ENCODE assay signal across 8 cellular contexts in the genomic region with DNA sequence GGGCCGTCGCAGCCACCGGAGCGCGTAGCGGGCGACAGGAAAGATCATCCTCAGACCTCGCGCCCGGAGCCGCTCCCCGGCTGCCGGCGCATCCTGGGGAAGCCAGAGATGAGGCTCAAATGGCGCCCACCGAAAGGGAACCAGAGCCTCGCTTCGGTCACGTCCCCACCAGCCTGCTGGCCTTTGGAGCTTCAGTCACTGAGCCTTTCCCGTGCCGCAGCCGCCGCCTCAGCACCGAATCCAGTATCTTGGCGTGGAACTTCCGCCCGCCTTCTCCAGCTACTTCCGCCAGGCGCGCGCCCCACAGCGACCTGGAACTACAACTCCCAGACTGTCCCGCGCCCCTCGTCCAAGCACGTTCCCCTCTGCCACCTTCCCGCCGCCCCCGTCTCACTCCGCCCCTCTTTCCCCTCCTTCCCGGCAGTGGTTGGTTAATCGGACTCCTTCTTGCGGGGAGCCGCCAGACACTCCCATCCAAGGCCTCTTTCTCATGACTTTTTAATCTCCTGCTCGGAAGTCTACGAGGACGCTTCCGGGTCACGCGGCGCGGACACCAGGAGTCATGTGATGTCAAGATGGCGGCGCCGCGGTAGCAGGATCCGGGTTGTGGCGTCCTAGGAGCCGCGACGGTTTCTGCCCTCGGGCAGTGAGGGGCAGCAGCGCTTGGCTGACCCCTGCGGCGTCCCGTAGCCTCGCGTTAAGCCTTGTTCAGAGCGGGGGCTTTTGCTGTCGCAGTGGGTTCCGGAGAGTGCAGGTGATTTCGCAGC. TPM values are rescaled to one million over a fixed set of nuclear protein-coding genes. Genes with fewer than 3 reads are reported as not detected.
DNase-seq lines count a peak whose midpoint lies in the region; ATAC-seq and TF ChIP-seq lines count a peak whose summit lies in the region.

A gene with protein sequence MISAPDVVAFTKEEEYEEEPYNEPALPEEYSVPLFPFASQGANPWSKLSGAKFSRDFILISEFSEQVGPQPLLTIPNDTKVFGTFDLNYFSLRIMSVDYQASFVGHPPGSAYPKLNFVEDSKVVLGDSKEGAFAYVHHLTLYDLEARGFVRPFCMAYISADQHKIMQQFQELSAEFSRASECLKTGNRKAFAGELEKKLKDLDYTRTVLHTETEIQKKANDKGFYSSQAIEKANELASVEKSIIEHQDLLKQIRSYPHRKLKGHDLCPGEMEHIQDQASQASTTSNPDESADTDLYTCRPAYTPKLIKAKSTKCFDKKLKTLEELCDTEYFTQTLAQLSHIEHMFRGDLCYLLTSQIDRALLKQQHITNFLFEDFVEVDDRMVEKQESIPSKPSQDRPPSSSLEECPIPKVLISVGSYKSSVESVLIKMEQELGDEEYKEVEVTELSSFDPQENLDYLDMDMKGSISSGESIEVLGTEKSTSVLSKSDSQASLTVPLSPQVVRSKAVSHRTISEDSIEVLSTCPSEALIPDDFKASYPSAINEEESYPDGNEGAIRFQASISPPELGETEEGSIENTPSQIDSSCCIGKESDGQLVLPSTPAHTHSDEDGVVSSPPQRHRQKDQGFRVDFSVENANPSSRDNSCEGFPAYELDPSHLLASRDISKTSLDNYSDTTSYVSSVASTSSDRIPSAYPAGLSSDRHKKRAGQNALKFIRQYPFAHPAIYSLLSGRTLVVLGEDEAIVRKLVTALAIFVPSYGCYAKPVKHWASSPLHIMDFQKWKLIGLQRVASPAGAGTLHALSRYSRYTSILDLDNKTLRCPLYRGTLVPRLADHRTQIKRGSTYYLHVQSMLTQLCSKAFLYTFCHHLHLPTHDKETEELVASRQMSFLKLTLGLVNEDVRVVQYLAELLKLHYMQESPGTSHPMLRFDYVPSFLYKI (plus strand): TSS at position 563 of the 767 bp plus-strand sequence. CDS start 497 bp downstream, outside the sequence.
A gene with protein sequence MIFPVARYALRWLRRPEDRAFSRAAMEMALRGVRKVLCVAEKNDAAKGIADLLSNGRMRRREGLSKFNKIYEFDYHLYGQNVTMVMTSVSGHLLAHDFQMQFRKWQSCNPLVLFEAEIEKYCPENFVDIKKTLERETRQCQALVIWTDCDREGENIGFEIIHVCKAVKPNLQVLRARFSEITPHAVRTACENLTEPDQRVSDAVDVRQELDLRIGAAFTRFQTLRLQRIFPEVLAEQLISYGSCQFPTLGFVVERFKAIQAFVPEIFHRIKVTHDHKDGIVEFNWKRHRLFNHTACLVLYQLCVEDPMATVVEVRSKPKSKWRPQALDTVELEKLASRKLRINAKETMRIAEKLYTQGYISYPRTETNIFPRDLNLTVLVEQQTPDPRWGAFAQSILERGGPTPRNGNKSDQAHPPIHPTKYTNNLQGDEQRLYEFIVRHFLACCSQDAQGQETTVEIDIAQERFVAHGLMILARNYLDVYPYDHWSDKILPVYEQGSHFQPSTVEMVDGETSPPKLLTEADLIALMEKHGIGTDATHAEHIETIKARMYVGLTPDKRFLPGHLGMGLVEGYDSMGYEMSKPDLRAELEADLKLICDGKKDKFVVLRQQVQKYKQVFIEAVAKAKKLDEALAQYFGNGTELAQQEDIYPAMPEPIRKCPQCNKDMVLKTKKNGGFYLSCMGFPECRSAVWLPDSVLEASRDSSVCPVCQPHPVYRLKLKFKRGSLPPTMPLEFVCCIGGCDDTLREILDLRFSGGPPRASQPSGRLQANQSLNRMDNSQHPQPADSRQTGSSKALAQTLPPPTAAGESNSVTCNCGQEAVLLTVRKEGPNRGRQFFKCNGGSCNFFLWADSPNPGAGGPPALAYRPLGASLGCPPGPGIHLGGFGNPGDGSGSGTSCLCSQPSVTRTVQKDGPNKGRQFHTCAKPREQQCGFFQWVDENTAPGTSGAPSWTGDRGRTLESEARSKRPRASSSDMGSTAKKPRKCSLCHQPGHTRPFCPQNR (minus strand): TSS at position 264 of the 767 bp plus-strand sequence. CDS start 216 bp downstream, at position 48.

- CTCF ChIA-PET in Panc1 (lab: Charles Lee), result no interaction called here

- POLR2A ChIA-PET in Panc1 (lab: Charles Lee), result no interaction called here

- H3K4me1 Mint-ChIP-seq in activated T-cell treated with anti-CD3 and anti-CD28 coated beads, Interleukin-2, amount 50 U/mL, for 4 hours (ENCODE audit: low read depth), result peaks cover 76% of the 10 kb centered on the region

- H3K9me3 Mint-ChIP-seq in activated T-cell treated with anti-CD3 and anti-CD28 coated beads, Interleukin-2, amount 50 U/mL, for 4 hours, result no peaks in the 10 kb centered on the region

- WGBS in esophagus, 2 donors, result 0 to 1% methylated on average over 69 to 72 of the region's 72 CpGs

- H3K4me3 ChIP-seq in Panc1 (ENCODE audit: low read depth in 2 of 2, low read length in 2 of 2) (peak within 1 kb of the TSS; percentile 74 to 96), esophagus (ENCODE audit: low read depth in 1 of 2, low read length in 2 of 2) (peak within 1 kb of the TSS; percentile 76 to 82), mucosa of stomach (ENCODE audit: low read length) (peak within 1 kb of the TSS; percentile 91)

- no peaks in the 10 kb centered on the region for H3K9me3 ChIP-seq in Panc1 (ENCODE audit: control insufficient read depth, insufficient read depth, low read depth, low read length)
- no peaks in the 10 kb centered on the region for H3K9me3 ChIP-seq in esophagus (ENCODE audit: control insufficient read depth in 2 of 2, insufficient read depth in 1 of 2, low read depth in 1 of 2, low read length in 1 of 2)
- no peaks in the 10 kb centered on the region for H3K9me3 ChIP-seq in mucosa of stomach (ENCODE audit: control insufficient read depth, low read length)

- H3K4me3 Mint-ChIP-seq in activated T-cell treated with anti-CD3 and anti-CD28 coated beads, Interleukin-2, amount 50 U/mL, for 4 hours, result peak within 1 kb of the TSS; percentile 94

- TF ChIP-seq CTCF in Panc1 (IDR thresholded peaks at IDR 0.05), result no peak

- no TSS peak for BruUV-seq in Panc1 (replicated peaks; lab: Mats Ljungman, UMichigan)

- intact Hi-C loops in Panc1 (cut with micrococcal nuclease; ENCODE audit: unreplicated experiment), result no loop called here

- peaks cover 23% of the 10 kb centered on the region for H3K4me1 ChIP-seq in Panc1 (ENCODE audit: control insufficient read depth, insufficient read depth, low read length)
- H3K4me1 ChIP-seq in esophagus (ENCODE audit: control insufficient read depth in 2 of 2, insufficient read depth in 2 of 2, low read length in 1 of 2), result peaks cover 14 to 24% of the 10 kb centered on the region in 2 donors
- H3K4me1 ChIP-seq in mucosa of stomach (ENCODE audit: control insufficient read depth, insufficient read depth, low read length), result peaks cover 53% of the 10 kb centered on the region

- DNase-seq in DMS53 (lab: John Stamatoyannopoulos, UW) (peak; percentile 98), KG1 (lab: John Stamatoyannopoulos, UW) (peak; percentile 48), Panc1 (ENCODE audit: low read depth, low spot score) (peak; percentile 91)
- DNase-seq in activated T-cell treated with anti-CD3 and anti-CD28 coated beads, Interleukin-2, amount 50 U/mL, for 4 hours, result peak; percentile 95
- peak; percentile 91 to 94 for DNase-seq in stimulated activated CD8-positive, alpha-beta memory T cell treated with anti-CD3 and anti-CD28 coated beads, Interleukin-7, amount 100 ng/mL, for 1 hour (ENCODE audit: low read depth in 2 of 2)

- H3K27me3 Mint-ChIP-seq in activated T-cell treated with anti-CD3 and anti-CD28 coated beads, Interleukin-2, amount 50 U/mL, for 4 hours (ENCODE audit: low read depth), result no peaks in the 10 kb centered on the region

- H3K36me3 ChIP-seq in Panc1 (ENCODE audit: control insufficient read depth, insufficient read depth, low read length) (peaks cover 2% of the 10 kb centered on the region), esophagus (ENCODE audit: control insufficient read depth in 2 of 2, insufficient read depth in 2 of 2, low read length in 1 of 2) (peaks cover 0 to 20% of the 10 kb centered on the region in 2 donors), mucosa of stomach (ENCODE audit: control insufficient read depth, insufficient read depth, low read length) (peaks cover 1% of the 10 kb centered on the region)

- H3K36me3 Mint-ChIP-seq in activated T-cell treated with anti-CD3 and anti-CD28 coated beads, Interleukin-2, amount 50 U/mL, for 4 hours (ENCODE audit: insufficient read depth), result peaks cover 25% of the 10 kb centered on the region

- H3K27me3 ChIP-seq in Panc1 (ENCODE audit: control insufficient read depth, insufficient read depth, low read length) (no peaks in the 10 kb centered on the region), esophagus (ENCODE audit: control insufficient read depth in 1 of 2, insufficient read depth in 2 of 2, low read length in 2 of 2) (no peaks in the 10 kb centered on the region), mucosa of stomach (ENCODE audit: control insufficient read depth, insufficient read depth, low read length) (no peaks in the 10 kb centered on the region)

- in situ Hi-C loops in Panc1 (cut with HindIII; ENCODE audit: low pct_unique_long_range_greater_than_20kb, low sequenced_read_pairs), result no loop called here

- peak; percentile 81 for ATAC-seq in GM21723 (IDR thresholded peaks at IDR 0.05; ENCODE audit: unreplicated experiment)
- ATAC-seq in Panc1, result peak; percentile 97
- peak; percentile 96 to 97 for ATAC-seq in activated T-cell treated with anti-CD3 and anti-CD28 coated beads, Interleukin-2, amount 50 U/mL, for 4 hours

- H3K9ac ChIP-seq in mucosa of stomach (ENCODE audit: low read length), result peak within 1 kb of the TSS; percentile 91

- H3K27ac ChIP-seq in Panc1 (ENCODE audit: low read length), result peak within 1 kb of the TSS; percentile 85
- H3K27ac ChIP-seq in esophagus (ENCODE audit: low read depth in 2 of 2, low read length in 1 of 2), result peak within 1 kb of the TSS; percentile 95 to 96

RNA-seq across cellular contexts. Expression of the first gene that starts in this region (rescaled TPM):
- total RNA-seq in Panc1 (2021; ENCODE audit: unreplicated experiment), result 24.9 TPM
- polyA plus RNA-seq in Panc1 (2012; ENCODE audit: insufficient read length), result 13.8 TPM
- total RNA-seq in activated T-cell treated with anti-CD3 and anti-CD28 coated beads, Interleukin-2, amount 50 U/mL, for 4 hours, result 10 to 100 TPM; 20.3 to 22.3 (median 22.1) TPM
- polyA plus RNA-seq in esophagus, result 1 to 10 TPM; 3.2 to 3.6 TPM

RNA-seq across cellular contexts. Expression of the second gene that starts in this region (rescaled TPM):
- 49.3 TPM for total RNA-seq in Panc1 (2021; ENCODE audit: unreplicated experiment)
- 21.0 TPM for polyA plus RNA-seq in Panc1 (2012; ENCODE audit: insufficient read length)
- total RNA-seq in activated T-cell treated with anti-CD3 and anti-CD28 coated beads, Interleukin-2, amount 50 U/mL, for 4 hours, result 10 to 100 TPM; 76.2 to 82.7 (median 76.4) TPM
- polyA plus RNA-seq in esophagus, result 10 to 100 TPM in 1 of 2 donors, 1 to 10 TPM in 1; 9.4 to 14.6 TPM

Comparison
In these comparisons a context has a peak if more than half of its experiments do, and no peak if none do; other contexts are left out.
1. Peak in every context shown above with its lines: DNase-seq, ATAC-seq, H3K4me3 ChIP-seq and H3K27ac ChIP-seq.
2. DNase-seq: peak in every context shown above with its lines; median percentile 98 in DMS53; 95 in activated T-cell treated with anti-CD3 and anti-CD28 coated beads, Interleukin-2, amount 50 U/mL, for 4 hours; 92 in stimulated activated CD8-positive, alpha-beta memory T cell treated with anti-CD3 and anti-CD28 coated beads, Interleukin-7, amount 100 ng/mL, for 1 hour; 91 in Panc1; 48 in KG1.